Comparison of ENCODE assay signal across 8 cellular contexts in the genomic region with DNA sequence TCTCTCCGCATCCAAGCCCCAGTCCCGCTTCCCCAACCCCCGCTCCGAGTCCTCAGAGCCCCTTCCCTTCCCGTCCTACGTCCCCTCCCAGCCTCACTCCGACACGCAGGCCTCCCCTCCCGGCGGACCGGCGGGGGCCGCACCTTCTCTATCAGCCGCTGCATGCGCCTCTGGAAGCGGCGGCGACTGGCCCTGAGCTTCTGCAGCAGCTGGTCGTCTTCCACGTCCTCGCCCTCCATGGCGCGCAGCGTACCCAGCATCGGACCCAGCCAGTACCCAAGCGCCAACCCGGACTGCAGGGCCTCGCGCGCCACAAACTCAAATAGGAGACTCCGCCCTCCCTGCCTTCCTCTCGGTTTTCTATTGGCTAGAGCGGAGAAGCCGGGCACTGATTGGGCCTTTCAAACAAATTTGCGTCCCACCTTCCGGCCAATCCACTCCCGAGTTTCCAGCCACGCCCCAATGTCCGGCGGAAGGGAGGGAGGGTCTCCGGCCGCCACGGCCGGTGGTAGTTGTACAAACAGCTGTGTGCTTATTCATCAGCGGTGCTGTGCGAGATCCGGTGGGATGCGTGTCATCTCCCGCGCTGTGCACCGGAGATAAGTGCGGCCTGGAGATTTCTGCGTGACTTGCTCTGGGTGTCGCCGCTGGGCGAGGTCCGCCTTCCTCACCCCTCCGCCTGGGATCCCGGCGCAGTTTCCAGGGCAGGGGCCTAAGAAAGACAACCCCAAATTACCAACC. TPM values are rescaled to one million over a fixed set of nuclear protein-coding genes. Genes with fewer than 3 reads are reported as not detected.
DNase-seq lines count a peak whose midpoint lies in the region; ATAC-seq and TF ChIP-seq lines count a peak whose summit lies in the region.

Gene HJURP, minus strand, starts transcription at position 295 of the 741 bp plus-strand sequence. Its CDS starts 35 bp downstream, at position 260.

- peaks cover 6% of the 10 kb centered on the region for H3K4me1 ChIP-seq in fibroblast of lung (ENCODE audit: control insufficient read depth, extremely low read depth, insufficient read depth, low read length)

- intact Hi-C loops in natural killer cell (cut with micrococcal nuclease) = no loop called here

- peaks cover 20 to 26% of the 10 kb centered on the region in 2 donors for H3K4me1 Mint-ChIP-seq in natural killer cell

- TF ChIP-seq CTCF in fibroblast of lung (conservative IDR thresholded peaks at IDR 0.05 in 1 of 2, IDR thresholded peaks at IDR 0.05 in 1 of 2; ENCODE audit: low read depth in 1 of 2, low read length in 2 of 2) = no peak
- no peak for TF ChIP-seq CTCF in natural killer cell (IDR thresholded peaks at IDR 0.05)

- no peaks in the 10 kb centered on the region for H3K36me3 ChIP-seq in fibroblast of lung (ENCODE audit: control insufficient read depth, insufficient read depth, low read length)

- DNase-seq in EH (ENCODE audit: low read depth) = peak; percentile 97
- peak; percentile 72 for DNase-seq in GOT3 (lab: John Stamatoyannopoulos, UW)
- peak; percentile 97 for DNase-seq in LHCN-M2 (ENCODE audit: low read depth)
- peak; percentile 99 for DNase-seq in RPMI7951 (ENCODE audit: low read depth)
- peak; percentile 81 for DNase-seq in activated T-helper 1 cell treated with Interleukin-2 at 50 U/mL for 16 hours (ENCODE audit: low read depth)
- DNase-seq in fibroblast of lung (ENCODE audit: low read depth in 2 of 2) = peak; percentile 94 to 96
- peak; percentile 90 for DNase-seq in natural killer cell
- peak; percentile 79 to 89 (median 87) for DNase-seq in stimulated activated naive CD4-positive, alpha-beta T cell (lab: John Stamatoyannopoulos, UW)

- H3K79me2 ChIP-seq in fibroblast of lung (ENCODE audit: control insufficient read depth, insufficient read depth, low read length) = peaks cover 48% of the 10 kb centered on the region

- H3K27ac ChIP-seq in fibroblast of lung (ENCODE audit: insufficient read depth, low read length) = peak within 1 kb of the TSS; percentile 81

- H3K36me3 Mint-ChIP-seq in natural killer cell = no peaks in the 10 kb centered on the region

- peak within 1 kb of the TSS; percentile 83 to 90 for H3K27ac Mint-ChIP-seq in natural killer cell

- peak within 1 kb of the TSS; percentile 78 to 87 (median 81) for H3K4me3 ChIP-seq in fibroblast of lung (replicated peaks in 1 of 4; ENCODE audit: control extremely low read depth in 1 of 4, insufficient read depth in 1 of 4, low read depth in 3 of 4, low read length in 4 of 4)

- peak within 1 kb of the TSS; percentile 65 for H3K9ac ChIP-seq in fibroblast of lung (ENCODE audit: insufficient read depth, low read length)

- peak within 1 kb of the TSS; percentile 93 for H3K4me3 Mint-ChIP-seq in natural killer cell

- H2AFZ ChIP-seq in fibroblast of lung (ENCODE audit: low read length) = peak within 1 kb of the TSS; percentile 96

- no peaks in the 10 kb centered on the region for H3K27me3 Mint-ChIP-seq in natural killer cell (ENCODE audit: low read depth in 2 of 2)

- no peaks in the 10 kb centered on the region for H3K27me3 ChIP-seq in fibroblast of lung (ENCODE audit: control insufficient read depth, insufficient read depth, low read length)

- ATAC-seq in natural killer cell = peak; percentile 95 to 97 (median 95)

- no peaks in the 10 kb centered on the region for H3K9me3 ChIP-seq in fibroblast of lung (ENCODE audit: control insufficient read depth, insufficient read depth, low read depth, low read length)

- no peaks in the 10 kb centered on the region for H4K20me1 ChIP-seq in fibroblast of lung (ENCODE audit: control insufficient read depth, extremely low read depth, insufficient read depth, low read length)

- no peaks in the 10 kb centered on the region for H3K9me3 Mint-ChIP-seq in natural killer cell

- peak within 1 kb of the TSS; percentile 85 for H3K4me2 ChIP-seq in fibroblast of lung (ENCODE audit: extremely low read depth, insufficient read depth, low read length)

RNA-seq across cellular contexts. Expression of gene HJURP, which starts in this region (rescaled TPM):
- 123 and 124 TPM in 2 replicates for total RNA-seq in LHCN-M2 (2014; rRNA removed)
- polyA plus RNA-seq in LHCN-M2 (2012) = 20.7 TPM
- total RNA-seq in RPMI7951 (2014; rRNA removed; shearing (Covaris generic)) = 115 TPM in 2 replicates
- 0.26 and 5.8 TPM in 2 replicates for total RNA-seq in fibroblast of lung
- polyA plus RNA-seq in fibroblast of lung = 6.2 and 28.3 TPM in 2 replicates
- 3.9 and 18.2 TPM in 2 replicates for polyA plus RNA-seq in fibroblast of lung (2012)
- polyA minus RNA-seq in fibroblast of lung (ENCODE audit: low replicate concordance) = 3.3 and 36.3 TPM in 2 replicates
- 1 to 10 TPM in 2 of 3 donors, under 1 TPM in 1; 0.87 to 3.2 (median 1.5) TPM for total RNA-seq in natural killer cell

Comparison
In these comparisons a context has a peak if more than half of its experiments do, and no peak if none do; other contexts are left out.
1. Peak in every context shown above with its lines: DNase-seq, ATAC-seq, H3K4me3 ChIP-seq and H3K27ac ChIP-seq.
2. RNA of gene HJURP (total RNA-seq): 123 to 124 TPM in LHCN-M2 and 115 TPM in RPMI7951; 0.26 to 5.8 TPM in fibroblast of lung and 0.87 to 3.2 TPM in natural killer cell; every median in the first group is over 10 times any median in the second.